Comparison of ENCODE assay signal across 2 cellular contexts in genomic region chr11:113670149-113670829, GRCh38.
TF ChIP-seq lines count a peak whose summit lies in the region.

No MANE protein-coding gene starts in this region.

TF ChIP-seq in HepG2, 621 proteins besides CTCF, POLR2A, EP300 and RAD21 (continues in another document):
- TF ChIP-seq THAP7 (CRISPR knock-in tag; IDR thresholded peaks at IDR 0.05) (no peak), PRDM10 (CRISPR knock-in tag; IDR thresholded peaks at IDR 0.05; ENCODE audit: low read depth) (peak; percentile 42; the same call in 1 of the 2 replicates), GMEB1 (CRISPR knock-in tag; IDR thresholded peaks at IDR 0.05; ENCODE audit: borderline replicate concordance) (no peak), TFAP4 (IDR thresholded peaks at IDR 0.05; ENCODE audit: borderline replicate concordance, low read depth) (peak; percentile 51), SMARCE1 (IDR thresholded peaks at IDR 0.05; ENCODE audit: borderline replicate concordance) (no peak), TFDP1 (CRISPR knock-in tag; IDR thresholded peaks at IDR 0.05; ENCODE audit: borderline replicate concordance) (no peak), CREM (IDR thresholded peaks at IDR 0.05) (no peak), CREM (CRISPR knock-in tag; IDR thresholded peaks at IDR 0.05) (no peak), MLXIP (CRISPR knock-in tag; IDR thresholded peaks at IDR 0.05; ENCODE audit: borderline replicate concordance) (no peak), STAT5B (CRISPR knock-in tag; IDR thresholded peaks at IDR 0.05) (no peak)

TF ChIP-seq in GM12878, 131 proteins besides CTCF, POLR2A, EP300 and RAD21:
- TF ChIP-seq TCF3 (IDR thresholded peaks at IDR 0.05; ENCODE audit: borderline replicate concordance, insufficient read depth, low read depth, low read length) (no peak), MEF2B (IDR thresholded peaks at IDR 0.05; ENCODE audit: partially characterized antibody, poor library complexity, severe bottlenecking) (no peak), RELA (IDR thresholded peaks at IDR 0.05; ENCODE audit: borderline replicate concordance, partially characterized antibody) (no peak), ATF2 (IDR thresholded peaks at IDR 0.05; ENCODE audit: low read length) (no peak), ZBTB33 (IDR thresholded peaks at IDR 0.05) (no peak), ZNF687 (IDR thresholded peaks at IDR 0.05) (no peak), RBBP5 (conservative IDR thresholded peaks at IDR 0.05) (no peak), MTA3 (IDR thresholded peaks at IDR 0.05; ENCODE audit: borderline replicate concordance, low read length) (no peak), EZH2 (IDR thresholded peaks at IDR 0.05; ENCODE audit: borderline replicate concordance, control insufficient read depth, low read depth, low read length) (no peak), POU2F2 (IDR thresholded peaks at IDR 0.05; ENCODE audit: borderline replicate concordance, low read depth, low read length) (no peak)
